In the genomic region with DNA sequence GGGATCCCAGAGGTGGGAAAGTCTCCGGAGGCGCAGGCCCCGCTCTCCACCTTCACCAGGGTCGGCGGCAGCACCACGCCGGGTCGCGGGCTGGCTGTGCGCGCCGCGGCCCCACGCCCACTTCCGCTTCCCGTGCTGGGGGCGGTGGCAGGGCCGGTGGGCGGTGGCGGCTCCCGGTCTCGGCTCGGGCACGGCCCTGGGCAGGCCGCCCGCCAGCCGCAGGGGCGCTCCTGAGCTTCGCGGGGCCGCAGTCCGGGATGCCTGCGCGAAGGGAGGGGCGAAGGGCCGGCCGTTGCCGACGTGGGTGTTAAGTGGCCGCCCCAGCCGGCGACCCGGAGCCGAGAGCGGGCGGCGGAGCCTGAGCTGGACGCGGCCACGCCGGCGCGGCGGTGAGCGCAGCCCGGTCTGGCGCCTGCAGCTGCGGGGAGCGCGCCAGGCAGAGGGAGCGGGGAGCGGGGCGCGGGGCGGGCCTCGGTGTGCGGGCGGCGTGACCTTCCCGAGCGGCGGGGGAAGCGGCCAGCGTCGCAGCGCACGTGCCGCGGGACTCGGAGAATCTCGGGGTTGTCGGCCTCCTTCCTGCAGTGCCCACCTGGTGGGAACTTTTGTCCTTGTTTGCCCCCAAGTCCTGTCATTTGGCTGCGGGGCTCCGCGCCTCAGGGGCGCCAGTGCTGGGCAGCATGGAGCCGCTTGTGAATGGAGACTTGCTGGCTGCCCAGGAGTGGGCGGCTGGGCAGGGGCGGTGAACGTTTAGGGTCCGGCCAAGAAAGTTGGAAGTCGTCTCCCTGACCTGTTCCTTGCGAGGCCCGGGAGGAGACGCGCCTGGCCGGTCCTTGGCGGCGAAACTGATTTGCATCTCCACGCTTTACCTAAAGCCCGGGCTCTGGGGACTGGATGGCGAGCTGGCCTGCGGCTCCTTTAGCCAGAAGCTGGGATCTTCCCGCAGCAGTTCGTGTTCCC, we compare ENCODE assay signal across 1 cellular context.
TF ChIP-seq lines count a peak whose summit lies in the region.

Gene SLC25A15, plus strand, starts transcription at position 337 of the 957 bp plus-strand sequence. CDS start 3,616 bp downstream, outside the sequence.

TF ChIP-seq in HCT116, 20 proteins besides CTCF, POLR2A, EP300 and RAD21 (continued from another document):
- TF ChIP-seq REST (IDR thresholded peaks at IDR 0.05; ENCODE audit: low read depth) = no peak
- no peak for TF ChIP-seq YY1 (IDR thresholded peaks at IDR 0.05; ENCODE audit: extremely low read depth, insufficient replicate concordance, low read depth, low read length)
- peak; percentile 39; the same call in 1 of the 2 replicates for TF ChIP-seq MAX (IDR thresholded peaks at IDR 0.05)
- no peak for TF ChIP-seq EZH2 (IDR thresholded peaks at IDR 0.05)
- TF ChIP-seq FOSL1 (IDR thresholded peaks at IDR 0.05; ENCODE audit: low read depth) = no peak
- peak; percentile 52; the same call in 1 of the 2 replicates for TF ChIP-seq EGR1 (IDR thresholded peaks at IDR 0.05; ENCODE audit: low read depth)
- peak; percentile 61; the same call in 1 of the 2 replicates for TF ChIP-seq POLR2AphosphoS5 (IDR thresholded peaks at IDR 0.05; ENCODE audit: low read depth, low read length)
- TF ChIP-seq ATF3 (IDR thresholded peaks at IDR 0.05) = no peak
- TF ChIP-seq ZFX (IDR thresholded peaks at IDR 0.05) = peak; percentile 87
- 0 out of 2 replicates have a peak, but pooled peaks have one; percentile 6 for TF ChIP-seq CBX3 (IDR thresholded peaks at IDR 0.05; ENCODE audit: low read depth)
- 0 out of 2 replicates have a peak, but pooled peaks have one; percentile 17 for TF ChIP-seq SP1 (IDR thresholded peaks at IDR 0.05; ENCODE audit: low read depth)
- peak; percentile 62 for TF ChIP-seq SIN3A (IDR thresholded peaks at IDR 0.05; ENCODE audit: low read depth)
- no peak for TF ChIP-seq EZH2phosphoT487 (IDR thresholded peaks at IDR 0.05; ENCODE audit: borderline replicate concordance)
